Comparison of ENCODE assay signal across 8 cellular contexts in the genomic region with DNA sequence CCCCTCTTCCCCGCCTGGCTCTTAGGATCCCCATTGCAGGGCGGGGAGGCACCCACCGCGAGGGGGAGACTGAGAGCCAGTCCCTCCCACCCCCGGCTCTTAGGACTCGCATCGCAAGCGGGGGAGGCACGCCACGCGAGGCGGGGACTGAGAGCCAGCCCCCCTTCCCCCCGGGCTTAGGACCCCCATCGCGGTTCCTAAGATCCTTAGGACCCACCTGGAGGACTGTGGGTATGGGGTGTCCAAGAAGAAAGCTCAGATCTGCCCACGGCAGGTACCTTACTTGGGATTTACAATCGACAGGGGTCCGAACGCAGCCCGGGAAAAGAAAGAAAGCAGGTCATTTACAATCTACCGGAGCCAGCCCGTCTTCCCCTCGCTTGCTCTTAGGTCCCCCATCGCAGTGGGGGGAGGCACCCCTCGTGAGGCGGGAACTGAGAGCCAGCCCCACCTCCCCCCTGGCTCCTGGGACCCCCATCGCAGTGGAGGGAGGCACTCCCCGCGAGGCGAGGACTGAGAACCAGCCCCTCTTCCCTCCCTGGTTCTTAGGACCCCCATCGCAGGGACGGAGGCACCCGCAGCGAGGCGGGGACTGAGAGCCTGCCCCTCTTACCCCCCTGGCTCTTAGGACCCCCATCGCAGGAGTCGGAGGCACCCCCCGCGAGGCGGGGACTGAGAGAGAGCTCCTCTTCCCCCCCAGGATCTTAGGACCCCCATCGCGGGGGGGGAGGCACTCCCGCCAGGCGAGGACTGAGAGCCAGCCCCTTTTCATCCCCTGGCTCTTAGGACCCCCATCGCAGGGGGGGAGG. TPM values are rescaled to one million over a fixed set of nuclear protein-coding genes. Genes with fewer than 3 reads are reported as not detected.
DNase-seq lines count a peak whose midpoint lies in the region; ATAC-seq and TF ChIP-seq lines count a peak whose summit lies in the region.

No MANE protein-coding gene starts in this region.

- H3K4me3 ChIP-seq in Peyer's patch, result peak overlapping the region; percentile 34 to 66 (median 53)
- peak overlapping the region; percentile 26 to 35 for H3K4me3 ChIP-seq in right atrium auricular region
- H3K4me3 ChIP-seq in gastrocnemius medialis, result peak overlapping the region; percentile 50 to 79 (median 52)

- H3K36me3 Mint-ChIP-seq in activated naive CD4-positive, alpha-beta T cell treated with anti-CD3 and anti-CD28 coated beads, Interleukin-2, amount 10 ng/mL, durations not matched to agents 7 days and 5 days, result no peaks in the 10 kb centered on the region

- peak overlapping the region; percentile 60 for H3K4me3 Mint-ChIP-seq in activated naive CD4-positive, alpha-beta T cell treated with anti-CD3 and anti-CD28 coated beads, Interleukin-2, amount 10 ng/mL, durations not matched to agents 7 days and 5 days

- ATAC-seq in Right ventricle myocardium inferior, result peak; percentile 72
- peak; percentile 84 for ATAC-seq in HG03354 (IDR thresholded peaks at IDR 0.05; ENCODE audit: poor library complexity, severe bottlenecking, unreplicated experiment)
- ATAC-seq in gastrocnemius medialis, result peak; percentile 60 to 84
- ATAC-seq in HG02981 (IDR thresholded peaks at IDR 0.05; ENCODE audit: unreplicated experiment), result no peak

- intact Hi-C loops in Right ventricle myocardium inferior (cut with DNase I) (no loop called here), cardiac septum (cut with DNase I) (no loop called here), gastrocnemius medialis (cut with DNase I; ENCODE audit: low total_unique reads) (loop anchor here (5.0 kb wide), 1 partner anchor 155 kb away; no protein-coding TSS in a partner anchor)

- TF ChIP-seq CTCF in Peyer's patch (IDR thresholded peaks at IDR 0.05), result peak in 4 of 6 experiments; percentile 49 to 82 (median 62)
- peak; percentile 6 to 55 for TF ChIP-seq CTCF in right atrium auricular region (IDR thresholded peaks at IDR 0.05)
- peak in 4 of 5 experiments; percentile 12 to 65 (median 44) for TF ChIP-seq CTCF in gastrocnemius medialis (IDR thresholded peaks at IDR 0.05 in 4 of 5, conservative IDR thresholded peaks at IDR 0.05 in 1 of 5)

- DNase-seq in Right ventricle myocardium inferior (ENCODE audit: missing footprints), result peak; percentile 68
- no peak for DNase-seq in cardiac septum (ENCODE audit: low spot score)
- peak; percentile 40 to 80 (median 78) for DNase-seq in Peyer's patch
- DNase-seq in activated naive CD4-positive, alpha-beta T cell treated with anti-CD3 and anti-CD28 coated beads, Interleukin-2, amount 10 ng/mL, durations not matched to agents 7 days and 5 days, result peak; percentile 73
- no peak for DNase-seq in right atrium auricular region (ENCODE audit: low spot score)
- DNase-seq in gastrocnemius medialis, result no peak

- H3K4me1 ChIP-seq in Peyer's patch, result peaks cover 0 to 23% (median 0%) of the 10 kb centered on the region in 4 donors
- H3K4me1 ChIP-seq in right atrium auricular region, result peaks cover 0 to 23% of the 10 kb centered on the region in 2 donors
- H3K4me1 ChIP-seq in gastrocnemius medialis, result peaks cover 0 to 28% of the 10 kb centered on the region in 2 donors

- CTCF ChIA-PET in activated naive CD4-positive, alpha-beta T cell treated with anti-CD3 and anti-CD28 coated beads, Interleukin-2, amount 10 ng/mL, durations not matched to agents 7 days and 5 days (lab: Charles Lee), result no interaction called here

- H3K27ac ChIP-seq in Peyer's patch (no peak overlapping the region), right atrium auricular region (no peak overlapping the region), gastrocnemius medialis (no peak overlapping the region)

- H3K36me3 ChIP-seq in Peyer's patch (no peaks in the 10 kb centered on the region), right atrium auricular region (no peaks in the 10 kb centered on the region), gastrocnemius medialis (no peaks in the 10 kb centered on the region)

- TF ChIP-seq POLR2A in Peyer's patch (IDR thresholded peaks at IDR 0.05), result no peak
- no peak for TF ChIP-seq POLR2A in gastrocnemius medialis (IDR thresholded peaks at IDR 0.05)

- H3K4me1 Mint-ChIP-seq in activated naive CD4-positive, alpha-beta T cell treated with anti-CD3 and anti-CD28 coated beads, Interleukin-2, amount 10 ng/mL, durations not matched to agents 7 days and 5 days, result peaks cover 15% of the 10 kb centered on the region

- in situ Hi-C loops in gastrocnemius medialis (cut with MboI; ENCODE audit: low sequenced_read_pairs in 4 of 4), result loop anchor here in 1 of 4 donors (25.0 kb wide), 1 partner anchor 120 kb away; no protein-coding TSS in a partner anchor

- H3K27me3 Mint-ChIP-seq in activated naive CD4-positive, alpha-beta T cell treated with anti-CD3 and anti-CD28 coated beads, Interleukin-2, amount 10 ng/mL, durations not matched to agents 7 days and 5 days, result peaks cover 54% of the 10 kb centered on the region

- no peak overlapping the region for H3K27ac Mint-ChIP-seq in activated naive CD4-positive, alpha-beta T cell treated with anti-CD3 and anti-CD28 coated beads, Interleukin-2, amount 10 ng/mL, durations not matched to agents 7 days and 5 days

- no peaks in the 10 kb centered on the region for H3K9me3 ChIP-seq in Peyer's patch
- no peaks in the 10 kb centered on the region for H3K9me3 ChIP-seq in right atrium auricular region
- H3K9me3 ChIP-seq in gastrocnemius medialis, result no peaks in the 10 kb centered on the region

- H3K27me3 ChIP-seq in Peyer's patch (no peaks in the 10 kb centered on the region), right atrium auricular region (peaks cover 0 to 18% of the 10 kb centered on the region in 2 donors), gastrocnemius medialis (peaks cover 20 to 24% (median 20%) of the 10 kb centered on the region in 3 donors)

- H3K9me3 Mint-ChIP-seq in activated naive CD4-positive, alpha-beta T cell treated with anti-CD3 and anti-CD28 coated beads, Interleukin-2, amount 10 ng/mL, durations not matched to agents 7 days and 5 days, result no peaks in the 10 kb centered on the region

RNA-seq across cellular contexts. Expression of a gene that starts 43.7 kb away (rescaled TPM):
- total RNA-seq in Right ventricle myocardium inferior (6.5 TPM), cardiac septum (3.4 TPM), Peyer's patch (100 to 1,000 TPM in 2 of 4 donors, 10 to 100 TPM in 2; 53.1 to 189 (median 100) TPM), right atrium auricular region (1 to 10 TPM; 1.1 to 5.3 TPM), gastrocnemius medialis (10 to 100 TPM in 2 of 4 donors, 1 to 10 TPM in 2; 5.1 to 29.8 (median 13.3) TPM)

Comparison
In these comparisons a context has a peak if more than half of its experiments do, and no peak if none do; other contexts are left out.
1. DNase-seq: peak in Right ventricle myocardium inferior (single experiment), Peyer's patch (3 of 3) and activated naive CD4-positive, alpha-beta T cell treated with anti-CD3 and anti-CD28 coated beads, Interleukin-2, amount 10 ng/mL, durations not matched to agents 7 days and 5 days (single experiment); none in cardiac septum (single experiment), right atrium auricular region (single experiment) and gastrocnemius medialis (0 of 2).
2. Peak in every context shown above with its lines, with median percentiles within 50 percentile points of each other: H3K4me3 ChIP-seq and CTCF ChIP-seq.